ENCODE assay signal across 30 cellular contexts in genomic region chr12:131904346-131904745, GRCh38.
"Had no signal": no experiment of that assay in that cellular context is flagged by ENCODE, and none has a peak within 500 bp of the region (broad histone marks: within the 10 kb centered on the region; RNA-seq: fewer than 3 reads in every experiment).

No MANE protein-coding gene starts in this region.

- H3K4me3 Mint-ChIP-seq: activated CD8-positive, alpha-beta T cell treated with anti-CD3 and anti-CD28 coated beads for 36 hours; activated naive CD8-positive, alpha-beta T cell treated with anti-CD3 and anti-CD28 coated beads for 36 hours; activated T-cell treated with anti-CD3 and anti-CD28 coated beads, Interleukin-2, amount 50 U/mL, for 4 hours; nephron had no signal

- H3K27me3 ChIP-seq: adrenal gland, body of pancreas, esophagus squamous epithelium, left lung, neutrophil, pancreas, transverse colon had no signal

- H3K9me3 Mint-ChIP-seq: activated CD8-positive, alpha-beta T cell treated with anti-CD3 and anti-CD28 coated beads for 36 hours; activated naive CD8-positive, alpha-beta T cell treated with anti-CD3 and anti-CD28 coated beads for 36 hours; activated T-cell treated with anti-CD3 and anti-CD28 coated beads, Interleukin-2, amount 50 U/mL, for 4 hours; activated T-helper 2 cell treated with anti-CD3 and anti-CD28 coated beads, Interferon-gamma antibody, Interleukin-2, Interleukin-4, amounts not matched to agents 10 μg/mL and 5 μg/mL and 100 μg/mL, durations not matched to agents 14 hours and 24 hours and 36 hours; nephron had no signal

- H3K4me3 ChIP-seq: adrenal gland, body of pancreas, esophagus squamous epithelium, left lung, mucosa of descending colon, pancreas, prostate gland, transverse colon had no signal

- H3K27ac Mint-ChIP-seq: activated CD8-positive, alpha-beta T cell treated with anti-CD3 and anti-CD28 coated beads for 36 hours; activated naive CD8-positive, alpha-beta T cell treated with anti-CD3 and anti-CD28 coated beads for 36 hours; activated T-helper 2 cell treated with anti-CD3 and anti-CD28 coated beads, Interferon-gamma antibody, Interleukin-2, Interleukin-4, amounts not matched to agents 10 μg/mL and 5 μg/mL and 100 μg/mL, durations not matched to agents 14 hours and 24 hours and 36 hours; nephron had no signal

- H3K27me3 Mint-ChIP-seq: activated CD8-positive, alpha-beta T cell treated with anti-CD3 and anti-CD28 coated beads for 36 hours; activated naive CD8-positive, alpha-beta T cell treated with anti-CD3 and anti-CD28 coated beads for 36 hours had no signal

- DNase-seq: activated CD4-positive, alpha-beta T cell treated with anti-CD3 and anti-CD28 coated beads for 48 hours; activated CD8-positive, alpha-beta T cell treated with anti-CD3 and anti-CD28 coated beads for 36 hours; activated naive CD4-positive, alpha-beta T cell; activated naive CD8-positive, alpha-beta T cell treated with anti-CD3 and anti-CD28 coated beads for 36 hours; activated T-cell treated with anti-CD3 and anti-CD28 coated beads, Interleukin-2, amount 50 U/mL, for 4 hours; aorta; dermis blood vessel endothelial cell; effector CD4-positive, alpha-beta T cell; esophagus squamous epithelium; foreskin melanocyte; left lung; stimulated activated CD4-positive, alpha-beta T cell treated with anti-CD3 and anti-CD28 coated beads, Interleukin-15, amount 100 ng/mL, for 24 hours; stimulated activated CD4-positive, alpha-beta T cell treated with anti-CD3 and anti-CD28 coated beads, Interleukin-2, amount 100 ng/mL, for 24 hours; stimulated activated naive CD4-positive, alpha-beta T cell treated with Interleukin-2 at 50 U/mL for 16 hours; T-helper 9 cell; transverse colon had no signal

- H3K36me3 Mint-ChIP-seq: activated naive CD8-positive, alpha-beta T cell treated with anti-CD3 and anti-CD28 coated beads for 36 hours had no signal

- H3K9me3 ChIP-seq: adrenal gland, body of pancreas, esophagus squamous epithelium, left lung, mucosa of descending colon, neutrophil, pancreas, prostate gland, transverse colon had no signal

- FAIRE-seq: colon, endometrium, pancreas, TTC549, urothelium cell line had no signal

- H3K27ac ChIP-seq: adrenal gland, body of pancreas, epithelial cell of prostate, esophagus squamous epithelium, left lung, neutrophil, pancreas, prostate gland, transverse colon, VCaP had no signal

- ATAC-seq: activated CD8-positive, alpha-beta T cell treated with anti-CD3 and anti-CD28 coated beads for 36 hours; activated T-cell treated with anti-CD3 and anti-CD28 coated beads, Interleukin-2, amount 50 U/mL, for 4 hours; body of pancreas; left lung; mucosa of descending colon; pancreas had no signal

- H3K4me1 Mint-ChIP-seq: nephron had no signal
